ENCODE assay signal across 17 cellular contexts in the genomic region with DNA sequence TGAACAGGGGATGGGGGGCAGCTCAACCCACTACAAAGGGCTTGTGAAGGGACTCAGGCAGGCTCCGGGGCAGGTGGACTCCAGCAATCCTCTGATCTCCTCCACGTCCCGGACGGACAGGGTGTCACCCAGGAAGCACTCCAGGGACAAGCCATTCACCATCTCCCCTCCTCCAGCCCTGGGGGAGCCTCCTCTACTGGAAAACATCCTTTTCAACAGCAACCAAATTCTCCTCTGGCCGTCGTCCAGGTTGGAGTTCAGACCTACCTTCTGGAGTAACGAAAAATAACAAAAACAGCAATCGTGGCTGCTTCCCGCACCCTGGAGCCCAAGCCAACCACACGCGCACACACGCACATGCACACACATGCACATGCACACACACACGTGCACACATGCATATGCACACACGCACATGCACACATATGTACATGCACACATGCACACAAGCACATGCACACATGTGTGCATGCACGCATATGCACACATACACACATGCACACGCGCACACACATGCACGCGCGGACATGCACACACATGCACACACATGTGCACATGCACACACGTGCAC. TPM values are rescaled to one million over a fixed set of nuclear protein-coding genes. Genes with fewer than 3 reads are reported as not detected.
DNase-seq lines count a peak whose midpoint lies in the region; ATAC-seq and TF ChIP-seq lines count a peak whose summit lies in the region.
"Had no signal": no experiment of that assay in that cellular context is flagged by ENCODE, and none has a peak within 500 bp of the region (broad histone marks: within the 10 kb centered on the region; RNA-seq: fewer than 3 reads in every experiment).

No MANE protein-coding gene starts in this region.

- peak overlapping the region; percentile 38 for H3K27ac ChIP-seq in angular gyrus (ENCODE audit: low read depth, low read length)
- H3K27ac ChIP-seq in lower lobe of right lung = no peak overlapping the region
- peak overlapping the region; percentile 66 for H3K27ac ChIP-seq in temporal lobe (ENCODE audit: low read depth, low read length)
- no peak overlapping the region for H3K27ac ChIP-seq in RWPE1
- H3K27ac ChIP-seq: brain microvascular endothelial cell, pancreas, PC-9, vagina had no signal

- TF ChIP-seq CTCF in lower lobe of right lung (IDR thresholded peaks at IDR 0.05) (no peak), RWPE1 (conservative IDR thresholded peaks at IDR 0.05; ENCODE audit: low read depth) (no peak)

- H3K4me3 ChIP-seq in lower lobe of right lung = no peak overlapping the region
- H3K4me3 ChIP-seq: pancreas, PC-9, smooth muscle cell, vagina had no signal

- intact Hi-C loops in lower lobe of right lung (cut with DNase I) = no loop called here

- H3K4me1 ChIP-seq in lower lobe of right lung = no peaks in the 10 kb centered on the region
- H3K4me1 ChIP-seq: pancreas, vagina had no signal

- POLR2A ChIA-PET in RWPE1 (lab: Yijun Ruan, JAX; ENCODE audit: low non-redundant PET) = no interaction called here

- ATAC-seq in lower lobe of right lung = no peak
- ATAC-seq in HG03159 (IDR thresholded peaks at IDR 0.05; ENCODE audit: unreplicated experiment) = no peak
- ATAC-seq: pancreas; stimulated activated naive B cell treated with anti-CD40 and anti-IgM and Interleukin-4, amounts not matched to agents 10 μg/mL and 1 μg/mL and 100 μg/mL, for 72 hours had no signal

- no peaks in the 10 kb centered on the region for H3K36me3 ChIP-seq in lower lobe of right lung
- H3K36me3 ChIP-seq: brain microvascular endothelial cell, pancreas, vagina had no signal

- peaks cover 26% of the 10 kb centered on the region for H3K27me3 ChIP-seq in lower lobe of right lung (ENCODE audit: low read depth)
- H3K27me3 ChIP-seq: vagina had no signal

- peak; percentile 4 for DNase-seq in activated T-cell treated with anti-CD3 and anti-CD28 coated beads, Interleukin-2, amount 50 U/mL, for 1 hour
- DNase-seq in activated T-cell treated with anti-CD3 and anti-CD28 coated beads for 4 hours (no peak), lower lobe of right lung (peak; percentile 10), RWPE1 (ENCODE audit: low spot score) (no peak), T-helper 9 cell (no peak)
- DNase-seq: brain microvascular endothelial cell; CD4-positive, CD25-positive, alpha-beta regulatory T cell; hypothalamus; PC-9; stimulated activated naive B cell treated with anti-CD40 and anti-IgM and Interleukin-4, amounts not matched to agents 10 μg/mL and 1 μg/mL and 100 μg/mL, for 72 hours had no signal

- H3K9me3 ChIP-seq in lower lobe of right lung = no peaks in the 10 kb centered on the region
- H3K9me3 ChIP-seq: pancreas, vagina had no signal

- CTCF ChIA-PET in RWPE1 (lab: Yijun Ruan, JAX) = no interaction called here

RNA-seq across cellular contexts. Expression of a gene that starts 8.9 kb away (rescaled TPM):
- total RNA-seq in lower lobe of right lung = not detected
- total RNA-seq in temporal lobe = 5.9 TPM
- total RNA-seq: CD4-positive, CD25-positive, alpha-beta regulatory T cell; fibroblast of lung; PC-9; smooth muscle cell had no signal

Comparison
In these comparisons a context has a peak if more than half of its experiments do, and no peak if none do; other contexts are left out.
1. DNase-seq: peak in activated T-cell treated with anti-CD3 and anti-CD28 coated beads, Interleukin-2, amount 50 U/mL, for 1 hour (single experiment) and lower lobe of right lung (single experiment); none in activated T-cell treated with anti-CD3 and anti-CD28 coated beads for 4 hours (single experiment), RWPE1 (single experiment) and T-helper 9 cell (single experiment).
2. H3K27ac ChIP-seq: peak in angular gyrus (single experiment) and temporal lobe (single experiment); none in lower lobe of right lung (single experiment) and RWPE1 (single experiment).